34 cellular contexts compared by ENCODE assay signal in the genomic region with DNA sequence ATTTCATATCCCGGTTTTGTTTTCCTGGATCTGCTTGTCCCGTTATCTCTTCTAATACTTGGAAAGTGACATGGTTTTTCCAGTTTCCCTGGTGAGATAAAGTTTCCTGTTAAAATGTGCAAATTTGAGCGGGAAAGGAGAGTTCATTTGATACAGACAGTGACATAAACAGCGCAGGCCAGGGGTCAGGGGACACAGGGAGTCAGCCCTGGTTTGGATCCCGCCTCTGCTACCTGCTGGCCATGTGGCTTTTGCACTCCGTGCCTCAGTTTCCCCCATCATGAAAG. TPM values are rescaled to one million over a fixed set of nuclear protein-coding genes. Genes with fewer than 3 reads are reported as not detected.
"Had no signal": no experiment of that assay in that cellular context is flagged by ENCODE, and none has a peak within 500 bp of the region (broad histone marks: within the 10 kb centered on the region; RNA-seq: fewer than 3 reads in every experiment).

No MANE protein-coding gene starts in this region.

- H3K4me1 Mint-ChIP-seq: mesothelial cell of epicardium had no signal

- H3K36me3 ChIP-seq: neural progenitor cell, neutrophil, right lobe of liver, thyroid gland, transverse colon, vagina had no signal

- H3K9me3 Mint-ChIP-seq: immature natural killer cell; mesothelial cell of epicardium; naive B cell; natural killer cell; nephron progenitor cell; neural progenitor cell; stimulated activated naive B cell treated with anti-CD40 and anti-IgM and Interleukin-4, amounts not matched to agents 10 μg/mL and 1 μg/mL and 100 μg/mL, for 72 hours had no signal

- H3K4me2 ChIP-seq: neural progenitor cell, smooth muscle cell had no signal

- H3K27ac ChIP-seq: neural progenitor cell, neutrophil, parathyroid adenoma, psoas muscle, stomach, testis, thyroid gland, transverse colon, vagina had no signal

- H3K9ac ChIP-seq: neural progenitor cell, parathyroid adenoma had no signal

- H3K4me1 ChIP-seq: neural progenitor cell, parathyroid adenoma, psoas muscle, right lobe of liver, testis, transverse colon, vagina had no signal

- DNase-seq: hypothalamus; immature natural killer cell; kidney; mesendoderm; naive B cell; natural killer cell; nephron progenitor cell; occipital lobe; psoas muscle; right lobe of liver; stimulated activated CD4-positive, alpha-beta T cell treated with anti-CD3 and anti-CD28 coated beads, Interleukin-12 subunit alpha, Interleukin-12 subunit beta, amount 100 ng/mL, for 4 hours; stimulated activated CD4-positive, alpha-beta T cell treated with anti-CD3 and anti-CD28 coated beads, Interleukin-15, amount 100 ng/mL, for 24 hours; stimulated activated CD4-positive, alpha-beta T cell treated with anti-CD3 and anti-CD28 coated beads, Interleukin-2, amount 100 ng/mL, for 24 hours; stimulated activated CD4-positive, alpha-beta T cell treated with anti-CD3 and anti-CD28 coated beads, Interleukin-4, amount 100 ng/mL, for 1 hour; stimulated activated naive B cell treated with anti-CD40 and anti-IgM and Interleukin-4, amounts not matched to agents 10 μg/mL and 1 μg/mL and 100 μg/mL, for 72 hours; stimulated activated naive CD8-positive, alpha-beta T cell treated with anti-CD3 and anti-CD28 coated beads, Interleukin-15, Interleukin-2, amounts not matched to agents 100 U/mL and 50 U/mL, for 24 hours; stomach; testis; thyroid gland; transverse colon had no signal

- H3K4me3 Mint-ChIP-seq: immature natural killer cell; mesothelial cell of epicardium; naive B cell; natural killer cell; nephron progenitor cell; neural progenitor cell; stimulated activated naive B cell treated with anti-CD40 and anti-IgM and Interleukin-4, amounts not matched to agents 10 μg/mL and 1 μg/mL and 100 μg/mL, for 72 hours had no signal

- H3K36me3 Mint-ChIP-seq: immature natural killer cell; naive B cell; natural killer cell; stimulated activated naive B cell treated with anti-CD40 and anti-IgM and Interleukin-4, amounts not matched to agents 10 μg/mL and 1 μg/mL and 100 μg/mL, for 72 hours had no signal

- H3K27ac Mint-ChIP-seq: immature natural killer cell; mesothelial cell of epicardium; natural killer cell; nephron progenitor cell; neural progenitor cell; stimulated activated naive B cell treated with anti-CD40 and anti-IgM and Interleukin-4, amounts not matched to agents 10 μg/mL and 1 μg/mL and 100 μg/mL, for 72 hours had no signal

- ATAC-seq: left lobe of liver; natural killer cell; psoas muscle; stimulated activated naive CD8-positive, alpha-beta T cell treated with anti-CD3 and anti-CD28 coated beads, Interleukin-15, Interleukin-2, amounts not matched to agents 100 U/mL and 50 U/mL, for 24 hours had no signal

- H3K27me3 ChIP-seq: neural progenitor cell, right lobe of liver, stomach, testis, thyroid gland, transverse colon, upper lobe of left lung, vagina had no signal

- H3K4me3 ChIP-seq: lung, neural progenitor cell, psoas muscle, right lobe of liver, smooth muscle cell, stomach, testis, thyroid gland, transverse colon, upper lobe of left lung, vagina had no signal

- H3K9me3 ChIP-seq: neutrophil, psoas muscle, right lobe of liver, stomach, testis, thyroid gland, transverse colon, upper lobe of left lung, vagina had no signal

RNA-seq across cellular contexts. Expression of a gene that starts 20.6 kb away (rescaled TPM):
- total RNA-seq: mononuclear cell, natural killer cell, occipital lobe, skeletal muscle tissue had no signal
- polyA plus RNA-seq: immature natural killer cell had no signal

RNA-seq across cellular contexts. Expression of a gene that starts 21.6 kb away (rescaled TPM):
- total RNA-seq: mononuclear cell had no signal
- polyA plus RNA-seq: immature natural killer cell had no signal

RNA-seq across cellular contexts. Expression of a gene that starts 35.1 kb away (rescaled TPM):
- total RNA-seq: kidney, left lobe of liver, mesothelial cell of epicardium, occipital lobe, osteocyte, posterior vena cava, skeletal muscle tissue, smooth muscle cell, stomach, testis, thyroid gland, transverse colon, urinary bladder, vagina had no signal
- polyA plus RNA-seq: smooth muscle cell, stomach, urinary bladder had no signal
